21 cellular contexts compared by ENCODE assay signal in the genomic region with DNA sequence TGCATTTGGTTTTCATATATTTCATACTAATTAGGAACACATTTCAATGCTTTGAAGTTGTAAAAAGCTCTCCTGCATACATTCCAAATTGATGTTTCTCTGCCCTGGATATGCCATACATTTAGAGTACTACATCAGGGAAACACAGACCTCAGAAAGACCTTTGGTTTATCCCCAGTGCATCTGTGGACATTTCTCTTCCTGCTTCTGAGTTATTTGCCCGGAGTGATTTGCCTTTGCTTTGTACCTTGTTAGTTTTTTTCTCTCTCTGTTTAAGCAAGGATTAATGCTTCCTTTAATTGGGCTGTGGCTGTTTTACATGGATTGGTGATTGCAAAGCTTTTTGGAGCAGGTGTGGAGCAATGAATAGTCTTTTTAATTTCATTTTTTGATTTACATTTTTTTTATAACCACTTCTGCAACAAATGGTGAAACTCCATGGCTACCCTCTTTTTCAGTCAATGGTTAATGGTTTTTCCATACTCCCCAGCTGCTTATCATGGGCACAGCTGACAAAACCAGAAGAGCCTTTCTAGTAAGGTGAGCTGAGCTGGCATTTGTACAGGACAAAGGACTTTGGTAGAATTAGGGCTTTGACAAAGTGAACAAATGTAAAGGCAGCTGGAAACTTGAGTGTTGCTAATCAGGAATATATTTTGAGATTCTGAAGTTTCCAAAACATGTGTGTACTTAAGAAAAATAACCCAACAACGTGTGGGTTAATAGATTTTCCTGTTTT. TPM values are rescaled to one million over a fixed set of nuclear protein-coding genes. Genes with fewer than 3 reads are reported as not detected.
DNase-seq lines count a peak whose midpoint lies in the region; ATAC-seq, FAIRE-seq and TF ChIP-seq lines count a peak whose summit lies in the region.
"Had no signal": no experiment of that assay in that cellular context is flagged by ENCODE, and none has a peak within 500 bp of the region (broad histone marks: within the 10 kb centered on the region; RNA-seq: fewer than 3 reads in every experiment).

No MANE protein-coding gene starts in this region.

- peak overlapping the region; percentile 43; the same call in 1 of the 2 replicates for H3K27ac ChIP-seq in SK-N-MC
- H3K27ac ChIP-seq in pancreas, result no peak overlapping the region
- H3K27ac ChIP-seq: breast epithelium, gastroesophageal sphincter, left lung, right lobe of liver had no signal

- H3K9me3 ChIP-seq in SK-N-MC (ENCODE audit: low read depth, low read length), result no peaks in the 10 kb centered on the region
- H3K9me3 ChIP-seq in pancreas, result no peaks in the 10 kb centered on the region
- H3K9me3 ChIP-seq: breast epithelium, gastroesophageal sphincter, left lung, right lobe of liver, stomach had no signal

- H3K9ac ChIP-seq in SK-N-MC (ENCODE audit: insufficient read length), result no peak overlapping the region

- no peaks in the 10 kb centered on the region for H3K27me3 ChIP-seq in pancreas
- H3K27me3 ChIP-seq: breast epithelium, gastroesophageal sphincter, left lung, right lobe of liver, stomach had no signal

- peak; percentile 17 for DNase-seq in NCI-H2029 treated with DMSO at 0.1 percent for 48 hours (lab: John Stamatoyannopoulos, UW)
- no peak for DNase-seq in NCI-H2029 (lab: John Stamatoyannopoulos, UW)
- DNase-seq in NCI-H1417 treated with DMSO at 0.1 percent for 48 hours (lab: John Stamatoyannopoulos, UW), result peak; percentile 5
- no peak for DNase-seq in SK-N-MC (ENCODE audit: low read depth, low spot score)
- no peak for DNase-seq in pancreas
- no peak for DNase-seq in iPS-NIHi11 (ENCODE audit: low spot score)
- DNase-seq in GM12891 (ENCODE audit: insufficient read length, low spot score), result no peak
- no peak for DNase-seq in mesenteric fat pad (ENCODE audit: low spot score)
- DNase-seq: activated CD4-positive, CD25-positive, alpha-beta regulatory T cell; C1 segment of cervical spinal cord; erythroblast; left lung; NCI-H345; right lobe of liver; stimulated activated CD4-positive, alpha-beta T cell treated with anti-CD3 and anti-CD28 coated beads, Interleukin-2, amount 100 ng/mL, for 24 hours; stomach had no signal

- TF ChIP-seq POLR2A in GM12891 (IDR thresholded peaks at IDR 0.05; ENCODE audit: low read depth, low read length), result no peak

- 11 to 18% methylated on average over 2 of the region's 2 CpGs for whole genome bisulfite sequencing in pancreas, 2 donors

- H3K4me3 ChIP-seq in SK-N-MC (no peak overlapping the region), pancreas (no peak overlapping the region)
- H3K4me3 ChIP-seq: breast epithelium, gastroesophageal sphincter, left lung, right lobe of liver, stomach had no signal

- H3K4me1 ChIP-seq in pancreas, result peaks cover 3 to 14% (median 7%) of the 10 kb centered on the region in 3 donors
- H3K4me1 ChIP-seq: breast epithelium had no signal

- intact Hi-C loops in pancreas (cut with DNase I), result no loop called here

- peak; percentile 68 to 82 (median 75) for ATAC-seq in pancreas
- ATAC-seq: activated T-helper 17 cell treated with anti-CD3 and anti-CD28 coated beads, Interleukin-2, amount 50 U/mL, for 72 hours; gastroesophageal sphincter; left lung had no signal

- H3K36me3 ChIP-seq in SK-N-MC (ENCODE audit: insufficient read depth, low read length), result peaks cover 15% of the 10 kb centered on the region
- H3K36me3 ChIP-seq in pancreas, result no peaks in the 10 kb centered on the region
- H3K36me3 ChIP-seq: breast epithelium, right lobe of liver had no signal

- TF ChIP-seq CTCF in pancreas (IDR thresholded peaks at IDR 0.05), result no peak

- FAIRE-seq in pancreas (lab: Jason Lieb, UNC) (no peak), GM12891 (lab: Jason Lieb, UNC) (no peak)
- FAIRE-seq: A204.1, GM19239 had no signal

TF ChIP-seq in GM12891, 5 proteins besides CTCF, POLR2A, EP300 and RAD21:
- TF ChIP-seq PAX5 (IDR thresholded peaks at IDR 0.05; ENCODE audit: insufficient read depth, low read length, severe bottlenecking), result no peak
- no peak for TF ChIP-seq POLR2AphosphoS5 (IDR thresholded peaks at IDR 0.05; ENCODE audit: low read depth, low read length)
- TF ChIP-seq SPI1 (IDR thresholded peaks at IDR 0.05; ENCODE audit: low read depth, low read length), result no peak
- TF ChIP-seq POU2F2 (IDR thresholded peaks at IDR 0.05; ENCODE audit: low read depth, low read length), result no peak
- TF ChIP-seq TAF1 (IDR thresholded peaks at IDR 0.05; ENCODE audit: low read depth, low read length), result no peak

RNA-seq across cellular contexts. Expression of a gene that starts 54.2 kb away (rescaled TPM):
- total RNA-seq in pancreas (10 to 100 TPM in 1 of 6 donors, 1 to 10 TPM in 5; 5.8 to 12.9 (median 6.2) TPM), mesenteric fat pad (12.5 TPM)
- 1 to 10 TPM; 3.6 to 6.6 TPM for polyA plus RNA-seq in pancreas
- 1.4 TPM for polyA plus RNA-seq in GM12891 (2012; ENCODE audit: low read depth, missing spikeins)

Comparison
In these comparisons a context has a peak if more than half of its experiments do, and no peak if none do; other contexts are left out.
1. DNase-seq: peak in NCI-H2029 treated with DMSO at 0.1 percent for 48 hours (single experiment) and NCI-H1417 treated with DMSO at 0.1 percent for 48 hours (single experiment); none in NCI-H2029 (single experiment), SK-N-MC (single experiment), pancreas (0 of 6), iPS-NIHi11 (single experiment), GM12891 (single experiment) and mesenteric fat pad (single experiment).